ENCODE assay signal across 24 cellular contexts in the genomic region with DNA sequence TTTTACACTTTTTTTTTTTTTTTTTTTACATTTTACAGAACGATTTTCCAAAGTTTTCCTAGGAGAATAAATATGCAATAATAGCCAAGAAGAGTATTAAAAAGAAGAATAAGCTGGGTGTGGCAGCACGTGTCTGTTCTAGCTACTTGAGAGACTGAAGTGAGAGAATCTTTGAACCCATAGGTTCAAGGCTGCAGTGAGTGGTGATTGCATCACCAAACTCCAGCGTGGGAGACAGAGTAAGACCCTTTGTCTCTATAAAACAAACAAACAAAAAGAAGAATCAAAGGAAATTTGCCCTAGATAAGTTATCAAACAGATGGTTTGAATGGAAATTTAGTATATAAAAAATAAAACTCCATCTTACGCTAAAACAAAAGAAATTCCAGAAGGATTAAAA. TPM values are rescaled to one million over a fixed set of nuclear protein-coding genes. Genes with fewer than 3 reads are reported as not detected.
A peak's percentile ranks its signal among the peaks of the same experiment; 100 is the strongest.
DNase-seq lines count a peak whose midpoint lies in the region; ATAC-seq and TF ChIP-seq lines count a peak whose summit lies in the region.
"Had no signal": no experiment of that assay in that cellular context is flagged by ENCODE, and none has a peak within 500 bp of the region (broad histone marks: within the 10 kb centered on the region; RNA-seq: fewer than 3 reads in every experiment).

No MANE protein-coding gene starts in this region.

- no peak overlapping the region for H3K4ac ChIP-seq in H9 (ENCODE audit: low read depth, low read length)

- H3T11ph ChIP-seq in H9 (ENCODE audit: low read length) = no peak overlapping the region

- no peak overlapping the region for H2BK15ac ChIP-seq in H9 (ENCODE audit: low read depth, low read length)

- no peak overlapping the region for H4K8ac ChIP-seq in H9 (replicated peaks; ENCODE audit: insufficient read length, low read depth, low read length)

- H3K4me1 ChIP-seq in H9 (ENCODE audit: insufficient read depth, low read length) = no peaks in the 10 kb centered on the region
- H3K4me1 ChIP-seq: A549; BLaER1 treated with 17β-estradiol and CSF1 and Interleukin-3, amounts not matched to agents 10 nM and 100 nM had no signal

- H3K23me2 ChIP-seq in H9 (ENCODE audit: insufficient read length, low read depth, low read length, poor library complexity, severe bottlenecking) = no peaks in the 10 kb centered on the region

- H4K91ac ChIP-seq in H9 (ENCODE audit: insufficient read length, low read depth, low read length) = no peak overlapping the region

- H3K27ac ChIP-seq in H9 (ENCODE audit: insufficient read length, low read depth, low read length) (no peak overlapping the region), SK-N-MC (peak overlapping the region; percentile 14; the same call in 1 of the 2 replicates)
- H3K27ac ChIP-seq: A549; BLaER1 treated with 17β-estradiol and CSF1 and Interleukin-3, amounts not matched to agents 10 nM and 100 nM; HL-60; RWPE1 had no signal

- CTCF ChIA-PET in activated CD8-positive, alpha-beta T cell treated with anti-CD3 and anti-CD28 coated beads for 36 hours (lab: Charles Lee) = no interaction called here

- no peak overlapping the region for H2BK12ac ChIP-seq in H9 (ENCODE audit: insufficient read length, low read depth, low read length)

- no peak overlapping the region for H3K4me3 ChIP-seq in SK-N-MC
- H3K4me3 ChIP-seq: A549; BLaER1 treated with 17β-estradiol and CSF1 and Interleukin-3, amounts not matched to agents 10 nM and 100 nM; HAP-1 had no signal

- H3K9me3 Mint-ChIP-seq in H9 (no peaks in the 10 kb centered on the region), endothelial cell (ENCODE audit: unreplicated experiment) (no peaks in the 10 kb centered on the region), nephron progenitor cell (peaks cover 6% of the 10 kb centered on the region)
- H3K9me3 Mint-ChIP-seq in activated CD8-positive, alpha-beta T cell treated with anti-CD3 and anti-CD28 coated beads for 36 hours = no peaks in the 10 kb centered on the region
- H3K9me3 Mint-ChIP-seq: CD4-positive, alpha-beta T cell; HFFc6 had no signal

- TF ChIP-seq CTCF in H9 (conservative IDR thresholded peaks at IDR 0.05) (no peak), endothelial cell (IDR thresholded peaks at IDR 0.05; ENCODE audit: unreplicated experiment) (no peak), nephron progenitor cell (IDR thresholded peaks at IDR 0.05) (no peak)
- no peak for TF ChIP-seq CTCF in activated CD8-positive, alpha-beta T cell treated with anti-CD3 and anti-CD28 coated beads for 36 hours (IDR thresholded peaks at IDR 0.05)

- no peak overlapping the region for H2BK5ac ChIP-seq in H9 (ENCODE audit: insufficient read length, low read length)

- no peak overlapping the region for H3K56ac ChIP-seq in H9 (ENCODE audit: insufficient read length, low read depth, low read length)

- no peak overlapping the region for H2AK5ac ChIP-seq in H9 (ENCODE audit: insufficient read length, low read length)

- no peak overlapping the region for H2BK20ac ChIP-seq in H9 (ENCODE audit: low read depth, low read length, poor library complexity, severe bottlenecking)

- H3K79me1 ChIP-seq in H9 (ENCODE audit: insufficient read depth, low read depth, low read length, poor library complexity, severe bottlenecking) = no peaks in the 10 kb centered on the region

- H3K9me3 ChIP-seq in H9 (ENCODE audit: control insufficient read depth, low read depth, low read length) = no peaks in the 10 kb centered on the region
- H3K9me3 ChIP-seq in SK-N-MC (ENCODE audit: low read depth, low read length) = no peaks in the 10 kb centered on the region
- H3K9me3 ChIP-seq: A549, HAP-1 had no signal

- H3K9ac ChIP-seq in H9 (ENCODE audit: extremely low read depth, insufficient read length, low read length) (no peak overlapping the region), SK-N-MC (ENCODE audit: insufficient read length) (no peak overlapping the region)
- H3K9ac ChIP-seq: BLaER1 treated with 17β-estradiol and CSF1 and Interleukin-3, amounts not matched to agents 10 nM and 100 nM had no signal

- no peak for DNase-seq in H9
- no peak for DNase-seq in SK-N-MC (ENCODE audit: low read depth, low spot score)
- no peak for DNase-seq in endothelial cell (ENCODE audit: low spot score)
- no peak for DNase-seq in nephron progenitor cell
- no peak for DNase-seq in activated CD8-positive, alpha-beta T cell treated with anti-CD3 and anti-CD28 coated beads for 36 hours
- DNase-seq in NK-92 (lab: John Stamatoyannopoulos, UW; ENCODE audit: unreplicated experiment) = no peak
- DNase-seq: AML-193; CD4-positive, alpha-beta T cell; HFFc6; Kasumi-1; NCI-H1105; NCI-H1436 treated with DMSO at 0.1 percent for 48 hours; NCI-H187 treated with DMSO at 0.1 percent for 48 hours; NCI-H2107; NCI-H2227 treated with DMSO at 0.1 percent for 48 hours; NCI-H526 treated with DMSO at 0.1 percent for 48 hours; SHP77 had no signal

- H3K27ac Mint-ChIP-seq in H9 = peak overlapping the region in 2 of 3 experiments; percentile 19 to 45; a peak in 2 of 7 replicates
- peak overlapping the region; percentile 94 for H3K27ac Mint-ChIP-seq in endothelial cell (ENCODE audit: unreplicated experiment)
- H3K27ac Mint-ChIP-seq in nephron progenitor cell = peak overlapping the region; percentile 36
- H3K27ac Mint-ChIP-seq in activated CD8-positive, alpha-beta T cell treated with anti-CD3 and anti-CD28 coated beads for 36 hours = no peak overlapping the region
- H3K27ac Mint-ChIP-seq: CD4-positive, alpha-beta T cell; HFFc6 had no signal

- no CpG with 5 or more reads among the region's 4 CpGs for WGBS in H9 (ENCODE audit: extremely low coverage, insufficient read length, low lambda C conversion rate)

- H3K27me3 Mint-ChIP-seq in H9 (ENCODE audit: low read depth) (no peaks in the 10 kb centered on the region), endothelial cell (ENCODE audit: unreplicated experiment) (peaks cover 1% of the 10 kb centered on the region), nephron progenitor cell (ENCODE audit: low read depth, poor library complexity) (no peaks in the 10 kb centered on the region)
- H3K27me3 Mint-ChIP-seq in activated CD8-positive, alpha-beta T cell treated with anti-CD3 and anti-CD28 coated beads for 36 hours = no peaks in the 10 kb centered on the region
- H3K27me3 Mint-ChIP-seq: CD4-positive, alpha-beta T cell had no signal

- intact Hi-C loops in activated CD8-positive, alpha-beta T cell treated with anti-CD3 and anti-CD28 coated beads for 36 hours (cut with micrococcal nuclease) = no loop called here

- no peak overlapping the region for H4K5ac ChIP-seq in H9 (ENCODE audit: insufficient read length, low read depth, low read length)

- H3K79me2 ChIP-seq in H9 (ENCODE audit: insufficient read depth, low read length) = no peaks in the 10 kb centered on the region

- no peak overlapping the region for H3K18ac ChIP-seq in H9 (ENCODE audit: insufficient read length, low read depth, low read length)

- no peak overlapping the region for H3K4me2 ChIP-seq in H9 (ENCODE audit: insufficient read depth, insufficient read length, low read length)
- H3K4me2 ChIP-seq: A549; BLaER1 treated with 17β-estradiol and CSF1 and Interleukin-3, amounts not matched to agents 10 nM and 100 nM had no signal

- no peak overlapping the region for H3K14ac ChIP-seq in H9 (ENCODE audit: insufficient read depth, low read length)

- POLR2A ChIA-PET in activated CD8-positive, alpha-beta T cell treated with anti-CD3 and anti-CD28 coated beads for 36 hours (lab: Charles Lee) = interaction anchor here (1.2 kb wide), 1 partner anchor 9 kb away, joined by 3 read pairs; no protein-coding TSS in a partner anchor

- H3K4me1 Mint-ChIP-seq in H9 (peaks cover 0 to 3% of the 10 kb centered on the region in 2 experiments; a peak in 1 of 4 replicates), endothelial cell (ENCODE audit: unreplicated experiment) (peaks cover 31% of the 10 kb centered on the region), nephron progenitor cell (no peaks in the 10 kb centered on the region)
- H3K4me1 Mint-ChIP-seq in activated CD8-positive, alpha-beta T cell treated with anti-CD3 and anti-CD28 coated beads for 36 hours (ENCODE audit: low read depth) = peaks cover 41% of the 10 kb centered on the region

- ATAC-seq in activated CD8-positive, alpha-beta T cell treated with anti-CD3 and anti-CD28 coated beads for 36 hours = no peak
- ATAC-seq in HG03469 (IDR thresholded peaks at IDR 0.05; ENCODE audit: unreplicated experiment) = no peak
- ATAC-seq: A549, Panc1 had no signal

- no peak overlapping the region for H2BK120ac ChIP-seq in H9 (ENCODE audit: low read depth, low read length, poor library complexity, severe bottlenecking)

- no peak overlapping the region for H3K23ac ChIP-seq in H9 (ENCODE audit: insufficient read length, low read depth, low read length)

- no peaks in the 10 kb centered on the region for H3K27me3 ChIP-seq in H9 (ENCODE audit: insufficient read depth, low read length)
- H3K27me3 ChIP-seq: BLaER1 treated with 17β-estradiol and CSF1 and Interleukin-3, amounts not matched to agents 10 nM and 100 nM had no signal

- no peaks in the 10 kb centered on the region for H4K20me1 ChIP-seq in H9 (ENCODE audit: control insufficient read depth, insufficient read depth, insufficient read length)

- no peak overlapping the region for H3K4me3 Mint-ChIP-seq in H9
- H3K4me3 Mint-ChIP-seq in endothelial cell (ENCODE audit: unreplicated experiment) = no peak overlapping the region
- no peak overlapping the region for H3K4me3 Mint-ChIP-seq in nephron progenitor cell
- H3K4me3 Mint-ChIP-seq in activated CD8-positive, alpha-beta T cell treated with anti-CD3 and anti-CD28 coated beads for 36 hours = no peak overlapping the region
- H3K4me3 Mint-ChIP-seq: CD4-positive, alpha-beta T cell; HFFc6 had no signal

- H3K36me3 Mint-ChIP-seq in H9 (ENCODE audit: insufficient read depth in 1 of 3, low read depth in 3 of 3) (peaks cover 7 to 27% (median 17%) of the 10 kb centered on the region in 3 experiments; a peak in 5 of 7 replicates), endothelial cell (ENCODE audit: low read depth, unreplicated experiment) (peaks cover 41% of the 10 kb centered on the region), nephron progenitor cell (ENCODE audit: low read depth) (peaks cover 55% of the 10 kb centered on the region)
- peaks cover 25% of the 10 kb centered on the region for H3K36me3 Mint-ChIP-seq in activated CD8-positive, alpha-beta T cell treated with anti-CD3 and anti-CD28 coated beads for 36 hours (ENCODE audit: low read depth)

- peaks cover 10% of the 10 kb centered on the region for H3K36me3 ChIP-seq in SK-N-MC (ENCODE audit: insufficient read depth, low read length)

- H2AFZ ChIP-seq in H9 (ENCODE audit: low read length) = no peak overlapping the region

RNA-seq across cellular contexts. Expression of a gene that starts 13.3 kb away (rescaled TPM):
- total RNA-seq in H9 (2021) (13.7 and 15.0 TPM in 2 replicates), endothelial cell (ENCODE audit: unreplicated experiment) (50.1 TPM)
- 10 to 100 TPM; 41.3 to 43.5 TPM for total RNA-seq in activated CD8-positive, alpha-beta T cell treated with anti-CD3 and anti-CD28 coated beads for 36 hours
